Comparison of ENCODE assay signal across 1 cellular context in genomic region chr4:41179086-41179374, GRCh38.
TF ChIP-seq lines count a peak whose summit lies in the region.

No MANE protein-coding gene starts in this region.

TF ChIP-seq in endothelial cell of umbilical vein, 7 proteins besides CTCF, POLR2A, EP300 and RAD21:
- no peak for TF ChIP-seq FOS (IDR thresholded peaks at IDR 0.05; ENCODE audit: borderline replicate concordance, insufficient read depth, low read length)
- no peak for TF ChIP-seq EZH2 (IDR thresholded peaks at IDR 0.05; ENCODE audit: borderline replicate concordance, low read depth, low read length, severe bottlenecking)
- no peak for TF ChIP-seq MYC (IDR thresholded peaks at IDR 0.05; ENCODE audit: low read depth, low read length)
- TF ChIP-seq JUN (IDR thresholded peaks at IDR 0.05; ENCODE audit: borderline replicate concordance, insufficient read depth, insufficient read length, low read depth) = no peak
- no peak for TF ChIP-seq MAX (IDR thresholded peaks at IDR 0.05; ENCODE audit: insufficient read depth, insufficient read length)
- TF ChIP-seq POLR2AphosphoS5 (IDR thresholded peaks at IDR 0.05; ENCODE audit: insufficient read depth, low read depth, low read length) = no peak
- no peak for TF ChIP-seq GATA2 (IDR thresholded peaks at IDR 0.05; ENCODE audit: insufficient read depth, insufficient read length, low read depth, low read length)
